11 cellular contexts compared by ENCODE assay signal in the genomic region with DNA sequence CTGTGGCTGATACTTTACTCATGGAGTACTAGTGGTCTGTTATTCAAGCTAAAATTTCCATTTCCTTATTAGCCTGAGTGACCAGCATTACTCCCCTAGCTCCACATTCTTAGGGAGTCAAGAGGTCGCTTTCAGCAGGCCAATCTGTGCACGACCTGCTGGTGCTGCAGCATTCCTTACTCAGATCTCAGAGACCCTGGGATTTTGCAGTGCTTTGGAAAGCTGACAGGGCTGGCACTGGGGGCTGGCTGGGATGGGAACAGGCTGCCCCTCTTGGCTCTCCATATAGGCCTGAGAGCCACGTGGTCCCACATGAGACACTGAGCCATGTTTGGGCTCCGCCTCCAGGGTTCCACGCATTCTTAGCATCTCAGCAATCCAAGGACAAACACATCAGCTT.
DNase-seq lines count a peak whose midpoint lies in the region; ATAC-seq and TF ChIP-seq lines count a peak whose summit lies in the region.
"Had no signal": no experiment of that assay in that cellular context is flagged by ENCODE, and none has a peak within 500 bp of the region (broad histone marks: within the 10 kb centered on the region; RNA-seq: fewer than 3 reads in every experiment).

No MANE protein-coding gene starts in this region.

- H3K14ac ChIP-seq in H9 (ENCODE audit: insufficient read depth, low read length): no peak overlapping the region

- peaks cover 0 to 3% of the 10 kb centered on the region in 2 experiments; a peak in 1 of 5 replicates for H3K9me3 Mint-ChIP-seq in H9

- H3K27me3 ChIP-seq in H9 (ENCODE audit: insufficient read depth, low read length) (no peaks in the 10 kb centered on the region), colonic mucosa (no peaks in the 10 kb centered on the region), skeletal muscle satellite cell (ENCODE audit: control insufficient read depth, insufficient read depth, low read length) (no peaks in the 10 kb centered on the region)

- peaks cover 0 to 4% (median 4%) of the 10 kb centered on the region in 3 experiments; a peak in 3 of 7 replicates for H3K36me3 Mint-ChIP-seq in H9 (ENCODE audit: insufficient read depth in 1 of 3, low read depth in 3 of 3)

- H3K9ac ChIP-seq in H9 (ENCODE audit: extremely low read depth, insufficient read length, low read length) (no peak overlapping the region), colonic mucosa (ENCODE audit: low read depth in 2 of 2, low read length in 2 of 2) (no peak overlapping the region), skeletal muscle satellite cell (ENCODE audit: low read depth, low read length) (no peak overlapping the region)

- no peak overlapping the region for H2AK5ac ChIP-seq in H9 (ENCODE audit: insufficient read length, low read length)

- H2AFZ ChIP-seq in H9 (ENCODE audit: low read length): no peak overlapping the region

- H3K18ac ChIP-seq in H9 (ENCODE audit: insufficient read length, low read depth, low read length): no peak overlapping the region

- H3K4me2 ChIP-seq in H9 (ENCODE audit: insufficient read depth, insufficient read length, low read length): no peak overlapping the region
- H3K4me2 ChIP-seq in skeletal muscle satellite cell (ENCODE audit: low read length): peak overlapping the region; percentile 22

- no peak overlapping the region for H2BK5ac ChIP-seq in H9 (ENCODE audit: insufficient read length, low read length)

- no peak overlapping the region for H2BK12ac ChIP-seq in H9 (ENCODE audit: insufficient read length, low read depth, low read length)

- H3K4me3 ChIP-seq in colonic mucosa (no peak overlapping the region), skeletal muscle satellite cell (ENCODE audit: low read length) (no peak overlapping the region)

- H3K23ac ChIP-seq in H9 (ENCODE audit: insufficient read length, low read depth, low read length): no peak overlapping the region

- H2BK20ac ChIP-seq in H9 (ENCODE audit: low read depth, low read length, poor library complexity, severe bottlenecking): no peak overlapping the region

- H3K79me2 ChIP-seq in H9 (ENCODE audit: insufficient read depth, low read length): no peaks in the 10 kb centered on the region

- H4K5ac ChIP-seq in H9 (ENCODE audit: insufficient read length, low read depth, low read length): no peak overlapping the region

- intact Hi-C loops in colonic mucosa (cut with DNase I): no loop called here

- no peaks in the 10 kb centered on the region for H4K20me1 ChIP-seq in H9 (ENCODE audit: control insufficient read depth, insufficient read depth, insufficient read length)

- no peaks in the 10 kb centered on the region for H3K36me3 ChIP-seq in colonic mucosa
- H3K36me3 ChIP-seq in skeletal muscle satellite cell (ENCODE audit: insufficient read depth, low read length): no peaks in the 10 kb centered on the region

- H4K91ac ChIP-seq in H9 (ENCODE audit: insufficient read length, low read depth, low read length): no peak overlapping the region

- H3K9me3 ChIP-seq in H9 (ENCODE audit: control insufficient read depth, low read depth, low read length): no peaks in the 10 kb centered on the region
- no peaks in the 10 kb centered on the region for H3K9me3 ChIP-seq in colonic mucosa
- no peaks in the 10 kb centered on the region for H3K9me3 ChIP-seq in skeletal muscle satellite cell (replicated peaks; ENCODE audit: low read length)

- DNase-seq in H9: peak; percentile 43
- DNase-seq in colonic mucosa: peak; percentile 29
- peak; percentile 34 for DNase-seq in kidney glomerular epithelial cell (lab: John Stamatoyannopoulos, UW)
- no peak for DNase-seq in stimulated activated CD4-positive, alpha-beta T cell treated with anti-CD3 and anti-CD28 coated beads, Interleukin-4, amount 100 ng/mL, for 24 hours
- DNase-seq in putamen (ENCODE audit: low spot score): no peak
- DNase-seq: stimulated activated CD4-positive, alpha-beta T cell treated with anti-CD3 and anti-CD28 coated beads, Interleukin-1b, Interleukin-23, amount 100 ng/mL, for 48 hours; T-helper 2 cell had no signal

- no peak overlapping the region for H4K8ac ChIP-seq in H9 (replicated peaks; ENCODE audit: insufficient read length, low read depth, low read length)

- H2BK15ac ChIP-seq in H9 (ENCODE audit: low read depth, low read length): no peak overlapping the region

- H3K79me1 ChIP-seq in H9 (ENCODE audit: insufficient read depth, low read depth, low read length, poor library complexity, severe bottlenecking): no peaks in the 10 kb centered on the region

- no peaks in the 10 kb centered on the region for H3K27me3 Mint-ChIP-seq in H9 (ENCODE audit: low read depth)

- WGBS in H9 (ENCODE audit: extremely low coverage, insufficient read length, low lambda C conversion rate): no CpG with 5 or more reads among the region's 5 CpGs

- H3K56ac ChIP-seq in H9 (ENCODE audit: insufficient read length, low read depth, low read length): no peak overlapping the region

- no peak overlapping the region for H3K4me3 Mint-ChIP-seq in H9

- H3K27ac ChIP-seq in H9 (ENCODE audit: insufficient read length, low read depth, low read length) (no peak overlapping the region), colonic mucosa (peak overlapping the region; percentile 12)

- no peak overlapping the region for H3K4ac ChIP-seq in H9 (ENCODE audit: low read depth, low read length)

- H2BK120ac ChIP-seq in H9 (ENCODE audit: low read depth, low read length, poor library complexity, severe bottlenecking): no peak overlapping the region

- H3T11ph ChIP-seq in H9 (ENCODE audit: low read length): no peak overlapping the region

- ATAC-seq in GM21529 (IDR thresholded peaks at IDR 0.05; ENCODE audit: unreplicated experiment) (no peak), GM21786 (IDR thresholded peaks at IDR 0.05; ENCODE audit: unreplicated experiment) (no peak)
- ATAC-seq: activated naive CD4-positive, alpha-beta T cell treated with anti-CD3 and anti-CD28 coated beads, Interleukin-2, amount 50 U/mL, for 72 hours had no signal

- TF ChIP-seq CTCF in H9 (conservative IDR thresholded peaks at IDR 0.05) (no peak), colonic mucosa (IDR thresholded peaks at IDR 0.05) (no peak)

- H3K4me1 Mint-ChIP-seq in H9: peaks cover 26 to 37% of the 10 kb centered on the region in 2 experiments

- no peak overlapping the region; a peak in 1 of 7 replicates for H3K27ac Mint-ChIP-seq in H9

- no peaks in the 10 kb centered on the region for H3K23me2 ChIP-seq in H9 (ENCODE audit: insufficient read length, low read depth, low read length, poor library complexity, severe bottlenecking)

- H3K4me1 ChIP-seq in H9 (ENCODE audit: insufficient read depth, low read length) (peaks cover 2% of the 10 kb centered on the region; the same call in 1 of the 2 replicates), colonic mucosa (no peaks in the 10 kb centered on the region), skeletal muscle satellite cell (ENCODE audit: control insufficient read depth, insufficient read depth, low read length) (peaks cover 12% of the 10 kb centered on the region)

Comparison
In these comparisons a context has a peak if more than half of its experiments do, and no peak if none do; other contexts are left out.
1. DNase-seq: peak in H9 (single experiment), colonic mucosa (single experiment) and kidney glomerular epithelial cell (single experiment); none in stimulated activated CD4-positive, alpha-beta T cell treated with anti-CD3 and anti-CD28 coated beads, Interleukin-4, amount 100 ng/mL, for 24 hours (single experiment) and putamen (single experiment).